Comparison of ENCODE assay signal across 24 cellular contexts in the genomic region with DNA sequence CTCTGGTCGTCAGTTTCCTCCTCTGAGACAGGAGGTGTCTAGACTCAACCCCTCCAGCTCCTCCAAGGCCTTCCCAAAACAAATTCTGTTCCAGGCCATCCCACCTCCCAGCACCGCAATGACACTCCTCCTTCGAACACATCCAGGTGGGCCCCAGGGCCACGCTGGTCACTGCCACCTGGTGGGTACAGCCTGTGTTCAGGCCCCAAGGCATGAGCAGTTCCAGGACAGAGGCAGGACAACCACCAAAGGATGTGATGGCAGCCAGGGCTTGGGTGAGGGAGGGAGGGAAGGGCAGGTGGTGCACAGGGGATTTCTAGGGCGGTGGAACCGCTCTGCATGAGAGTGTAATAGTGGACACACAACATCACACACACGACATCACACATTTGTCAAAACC.
"Had no signal": no experiment of that assay in that cellular context is flagged by ENCODE, and none has a peak within 500 bp of the region (broad histone marks: within the 10 kb centered on the region; RNA-seq: fewer than 3 reads in every experiment).

No MANE protein-coding gene starts in this region.

- H3K27me3 ChIP-seq: MG63 had no signal

- H3K27me3 Mint-ChIP-seq: activated B cell treated with CpG ODN at 0.5 μM for 24 hours; activated CD4-positive, alpha-beta memory T cell treated with anti-CD3 and anti-CD28 coated beads for 36 hours; activated CD4-positive, alpha-beta T cell treated with anti-CD3 and anti-CD28 coated beads, Interleukin-2, amount 10 ng/mL, durations not matched to agents 7 days and 5 days; activated naive CD8-positive, alpha-beta T cell; T-cell had no signal

- ATAC-seq: activated T-cell treated with anti-CD3 and anti-CD28 coated beads, Interleukin-2, amount 50 U/mL, for 4 hours; PC-3; T-cell had no signal

- DNase-seq: activated B cell treated with CpG ODN at 0.5 μM for 24 hours; activated CD4-positive, alpha-beta memory T cell treated with anti-CD3 and anti-CD28 coated beads for 36 hours; activated CD4-positive, alpha-beta T cell treated with anti-CD3 and anti-CD28 coated beads, Interleukin-2, amount 10 ng/mL, durations not matched to agents 7 days and 5 days; activated CD8-positive, alpha-beta memory T cell treated with anti-CD3 and anti-CD28 coated beads for 24 hours; activated gamma-delta T cell; activated naive CD4-positive, alpha-beta T cell treated with anti-CD3 and anti-CD28 coated beads for 36 hours; activated T-cell treated with anti-CD3 and anti-CD28 coated beads, Interleukin-2, amount 50 U/mL, for 4 hours; amygdala; MG63; MV-4-11; NCI-H1092 treated with DMSO at 0.1 percent for 48 hours; NCI-H1417 treated with DMSO at 0.1 percent for 48 hours; NCI-H1694; NCI-H2081; NCI-H510A treated with DMSO at 0.1 percent for 48 hours; NCI-H69; NK-92 treated with Interleukin-12 subunit alpha and Interleukin-12 subunit beta, amount 100 ng/mL, for 24 hours; PC-3; T-cell; T-helper 2 cell; T1000 had no signal

- H3K4me3 Mint-ChIP-seq: activated B cell treated with CpG ODN at 0.5 μM for 24 hours; activated CD4-positive, alpha-beta memory T cell treated with anti-CD3 and anti-CD28 coated beads for 36 hours; activated CD4-positive, alpha-beta T cell treated with anti-CD3 and anti-CD28 coated beads, Interleukin-2, amount 10 ng/mL, durations not matched to agents 7 days and 5 days; activated naive CD4-positive, alpha-beta T cell treated with anti-CD3 and anti-CD28 coated beads for 36 hours; activated naive CD8-positive, alpha-beta T cell; activated T-cell treated with anti-CD3 and anti-CD28 coated beads, Interleukin-2, amount 50 U/mL, for 4 hours; brain; T-cell had no signal

- H3K9me3 ChIP-seq: MG63 had no signal

- H3K27ac ChIP-seq: SK-N-MC had no signal

- H3K4me3 ChIP-seq: MG63, SK-N-MC had no signal

- H3K36me3 ChIP-seq: MG63 had no signal

- H3K36me3 Mint-ChIP-seq: activated CD4-positive, alpha-beta memory T cell treated with anti-CD3 and anti-CD28 coated beads for 36 hours had no signal

- H3K9me3 Mint-ChIP-seq: activated B cell treated with CpG ODN at 0.5 μM for 24 hours; activated CD4-positive, alpha-beta memory T cell treated with anti-CD3 and anti-CD28 coated beads for 36 hours; activated CD4-positive, alpha-beta T cell treated with anti-CD3 and anti-CD28 coated beads, Interleukin-2, amount 10 ng/mL, durations not matched to agents 7 days and 5 days; activated naive CD4-positive, alpha-beta T cell treated with anti-CD3 and anti-CD28 coated beads for 36 hours; activated T-cell treated with anti-CD3 and anti-CD28 coated beads, Interleukin-2, amount 50 U/mL, for 4 hours; T-cell had no signal

- H3K27ac Mint-ChIP-seq: activated B cell treated with CpG ODN at 0.5 μM for 24 hours; activated CD4-positive, alpha-beta memory T cell treated with anti-CD3 and anti-CD28 coated beads for 36 hours; activated CD4-positive, alpha-beta T cell treated with anti-CD3 and anti-CD28 coated beads, Interleukin-2, amount 10 ng/mL, durations not matched to agents 7 days and 5 days; activated naive CD4-positive, alpha-beta T cell treated with anti-CD3 and anti-CD28 coated beads for 36 hours; activated naive CD8-positive, alpha-beta T cell; brain; T-cell had no signal
